17 cellular contexts compared by ENCODE assay signal in the genomic region with DNA sequence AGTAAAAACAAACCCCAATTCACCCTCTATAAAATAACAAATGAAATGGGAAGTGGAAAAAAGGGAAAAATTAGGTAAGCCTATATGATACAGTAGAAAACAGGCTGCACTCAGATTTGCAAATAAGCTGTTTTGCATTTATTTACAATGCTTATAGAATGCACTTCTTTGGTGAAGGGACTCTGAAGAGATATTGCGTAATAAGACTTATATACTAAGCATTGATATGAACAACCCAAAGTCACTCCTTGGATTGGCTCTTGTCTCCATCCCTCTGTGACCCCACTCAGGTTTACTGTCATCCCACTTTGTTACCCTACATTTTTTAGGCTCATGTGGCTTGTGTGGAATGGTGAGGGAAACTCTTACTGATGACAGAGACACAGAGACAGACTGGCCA. TPM values are rescaled to one million over a fixed set of nuclear protein-coding genes. Genes with fewer than 3 reads are reported as not detected.
DNase-seq lines count a peak whose midpoint lies in the region; ATAC-seq, FAIRE-seq and TF ChIP-seq lines count a peak whose summit lies in the region.
"Had no signal": no experiment of that assay in that cellular context is flagged by ENCODE, and none has a peak within 500 bp of the region (broad histone marks: within the 10 kb centered on the region; RNA-seq: fewer than 3 reads in every experiment).

No MANE protein-coding gene starts in this region.

- peak overlapping the region; percentile 64; the same call in 1 of the 2 replicates for H3K4ac ChIP-seq in IMR-90 (ENCODE audit: low read depth, low read length)

- no peak for TF ChIP-seq POLR2A in A549 (IDR thresholded peaks at IDR 0.05; ENCODE audit: low read length)
- no peak for TF ChIP-seq POLR2A in IMR-90 (IDR thresholded peaks at IDR 0.05; ENCODE audit: low read depth, low read length)
- TF ChIP-seq POLR2A in K562 (conservative IDR thresholded peaks at IDR 0.05): no peak

- H3K9me1 ChIP-seq in IMR-90 (ENCODE audit: insufficient read depth, low read length) (0 out of 2 replicates have a peak, but pooled peaks cover 3% of the 10 kb centered on the region), K562 (ENCODE audit: control insufficient read depth, insufficient read depth, low read length) (no peaks in the 10 kb centered on the region)

- ATAC-seq in A549 (no peak), IMR-90 (ENCODE audit: low read depth) (no peak), K562 (no peak)
- ATAC-seq: HCT116 had no signal

- WGBS in A549 (ENCODE audit: missing lambda C conversion rate): 92% methylated on average over 1 of the region's 1 CpG
- no CpG with 5 or more reads among the region's 1 CpG for whole genome bisulfite sequencing in IMR-90 (ENCODE audit: extremely low coverage in 2 of 2, insufficient read length in 1 of 2), 2 experiments
- WGBS in K562 (ENCODE audit: insufficient coverage, low coverage, missing lambda C conversion rate): 78% methylated on average over 1 of the region's 1 CpG

- no peak overlapping the region for H3K18ac ChIP-seq in IMR-90 (ENCODE audit: low read depth, low read length)

- BruUV-seq in IMR-90 (replicated peaks; lab: Mats Ljungman, UMichigan): no TSS peak
- no TSS peak for BruUV-seq in K562 (replicated peaks; lab: Mats Ljungman, UMichigan)

- CTCF ChIA-PET in A549 (lab: Yijun Ruan, JAX): no interaction called here
- CTCF ChIA-PET in IMR-90 (lab: Yijun Ruan, JAX): no interaction called here
- CTCF ChIA-PET in K562 (lab: Yijun Ruan, JAX; ENCODE audit: low intra/inter-chr PET ratio): no interaction called here

- H2AFZ ChIP-seq in IMR-90 (replicated peaks; ENCODE audit: low read length, poor library complexity) (peak overlapping the region; percentile 13), K562 (ENCODE audit: low read depth, low read length) (no peak overlapping the region)

- H3K4me1 ChIP-seq in A549 (peaks cover 14% of the 10 kb centered on the region; the same call in 2 of the 3 replicates), IMR-90 (ENCODE audit: control insufficient read depth, insufficient read depth, low read length) (peaks cover 8% of the 10 kb centered on the region; the same call in 1 of the 2 replicates), K562 (replicated peaks in 1 of 2; ENCODE audit: control insufficient read depth in 2 of 2, insufficient read depth in 2 of 2, low read length in 2 of 2) (peaks cover 5 to 31% of the 10 kb centered on the region in 2 experiments; a peak in 4 of 5 replicates)
- H3K4me1 ChIP-seq: BE2C had no signal

- H4K91ac ChIP-seq in IMR-90 (ENCODE audit: insufficient read depth, low read depth, low read length): peak overlapping the region; percentile 23; the same call in 1 of the 2 replicates

- TF ChIP-seq CTCF in A549 (IDR thresholded peaks at IDR 0.05) (no peak), IMR-90 (conservative IDR thresholded peaks at IDR 0.05; ENCODE audit: low read depth, low read length) (no peak), K562 (IDR thresholded peaks at IDR 0.05 in 2 of 3, conservative IDR thresholded peaks at IDR 0.05 in 1 of 3; ENCODE audit: insufficient read depth in 2 of 3, low read depth in 1 of 3, low read length in 3 of 3) (no peak)

- H2AK5ac ChIP-seq in IMR-90 (ENCODE audit: low read depth, low read length): peak overlapping the region; percentile 51; the same call in 1 of the 2 replicates

- TF ChIP-seq RAD21 in A549 (conservative IDR thresholded peaks at IDR 0.05 in 1 of 2, IDR thresholded peaks at IDR 0.05 in 1 of 2) (no peak), IMR-90 (IDR thresholded peaks at IDR 0.05; ENCODE audit: low read length) (no peak), K562 (CRISPR knock-in tag; conservative IDR thresholded peaks at IDR 0.05 in 1 of 2, IDR thresholded peaks at IDR 0.05 in 1 of 2) (no peak)

- H4K20me1 ChIP-seq in IMR-90 (ENCODE audit: insufficient read depth, low read length) (no peaks in the 10 kb centered on the region), K562 (replicated peaks; ENCODE audit: control insufficient read depth, insufficient read depth, low read length) (no peaks in the 10 kb centered on the region)

- H3K14ac ChIP-seq in IMR-90 (replicated peaks; ENCODE audit: low read depth, low read length): no peak overlapping the region

- H3K27me3 ChIP-seq in IMR-90 (ENCODE audit: control insufficient read depth, insufficient read depth, low read length) (peaks cover 4% of the 10 kb centered on the region), K562 (ENCODE audit: control insufficient read depth in 2 of 2, insufficient read depth in 2 of 2, low read length in 2 of 2) (no peaks in the 10 kb centered on the region)
- H3K27me3 ChIP-seq: BE2C had no signal

- no peak overlapping the region for H2BK5ac ChIP-seq in IMR-90 (ENCODE audit: low read depth, low read length, poor library complexity, severe bottlenecking)

- dilution Hi-C loops in IMR-90 (cut with HindIII; ENCODE audit: low sequenced_read_pairs, unreplicated experiment): no loop called here

- H3K36me3 ChIP-seq in IMR-90 (ENCODE audit: control insufficient read depth, insufficient read depth, low read length) (no peaks in the 10 kb centered on the region), K562 (ENCODE audit: control insufficient read depth, insufficient read depth, low read length) (no peaks in the 10 kb centered on the region)
- H3K36me3 ChIP-seq: BE2C had no signal

- H2BK20ac ChIP-seq in IMR-90 (ENCODE audit: low read depth, low read length): no peak overlapping the region

- POLR2A ChIA-PET in A549 (lab: Yijun Ruan, JAX): no interaction called here
- POLR2A ChIA-PET in IMR-90 (lab: Charles Lee; ENCODE audit: unreplicated experiment): interaction anchor here (0.6 kb wide), 1 partner anchor 57 kb away, joined by 3 read pairs; no protein-coding TSS in a partner anchor
- POLR2A ChIA-PET in K562 (lab: Yijun Ruan, JAX): interaction anchor here (0.5 to 0.6 kb wide), 2 partner anchors 28 to 308 kb away, joined by 3 read pairs; no protein-coding TSS in a partner anchor

- no peak overlapping the region for H3K27ac ChIP-seq in A549
- no peak overlapping the region for H3K27ac ChIP-seq in IMR-90 (ENCODE audit: insufficient read depth, low read length)
- H3K27ac ChIP-seq in K562 (ENCODE audit: extremely low read depth, low read depth, low read length): no peak overlapping the region
- H3K27ac ChIP-seq: C4-2B, HL-60, KMS-11 had no signal

- no peak overlapping the region for H3K56ac ChIP-seq in IMR-90 (ENCODE audit: extremely low read depth, insufficient read depth, low read length)

- FAIRE-seq in A549 (lab: Jason Lieb, UNC) (no peak), K562 (lab: Jason Lieb, UNC) (no peak)
- FAIRE-seq: A204.1, GM12891, H54 had no signal

- peak overlapping the region; percentile 20; the same call in 1 of the 2 replicates for H2BK120ac ChIP-seq in IMR-90 (ENCODE audit: low read depth, low read length)

- DNase-seq in A549 (ENCODE audit: low read depth in 1 of 2, low spot score in 1 of 2): no peak
- no peak for DNase-seq in IMR-90
- no peak for DNase-seq in K562 (ENCODE audit: extremely low read depth in 1 of 4, low spot score in 3 of 4)
- DNase-seq in GDM1 (lab: John Stamatoyannopoulos, UW): no peak
- DNase-seq in SIG-M5 treated with dmso at 0.1 percent for 504 hours (lab: John Stamatoyannopoulos, UW; ENCODE audit: unreplicated experiment): no peak
- DNase-seq: BE2C; CD4-positive, alpha-beta memory T cell; DMS79 had no signal

- no peak overlapping the region for H4K5ac ChIP-seq in IMR-90 (ENCODE audit: low read depth, low read length)

- H2AK9ac ChIP-seq in IMR-90 (replicated peaks; ENCODE audit: low read depth, low read length, poor library complexity): peak overlapping the region; percentile 33

- no peaks in the 10 kb centered on the region for H3K79me2 ChIP-seq in K562 (ENCODE audit: control insufficient read depth, insufficient read depth, low read length)

- no peak overlapping the region for H3K23ac ChIP-seq in IMR-90 (ENCODE audit: low read depth, low read length)

- H3K9me3 ChIP-seq in A549 (no peaks in the 10 kb centered on the region), IMR-90 (ENCODE audit: control insufficient read depth, insufficient read depth, low read length) (no peaks in the 10 kb centered on the region; the same call in 1 of the 2 replicates), K562 (replicated peaks; ENCODE audit: control insufficient read depth, insufficient read depth, low read depth, low read length) (peaks cover 11% of the 10 kb centered on the region)
- H3K9me3 ChIP-seq: BE2C had no signal

- intact Hi-C loops in IMR-90 (cut with micrococcal nuclease): loop anchor here (5.0 kb wide), 1 partner anchor 46 kb away; no protein-coding TSS in a partner anchor
- intact Hi-C loops in K562 (cut with micrococcal nuclease): no loop called here

- no peaks in the 10 kb centered on the region for H3K79me1 ChIP-seq in IMR-90 (ENCODE audit: low read depth in 1 of 2, low read length in 2 of 2)

- no peak overlapping the region for H3K4me2 ChIP-seq in A549
- H3K4me2 ChIP-seq in IMR-90 (ENCODE audit: low read depth, low read length): no peak overlapping the region
- no peak overlapping the region for H3K4me2 ChIP-seq in K562 (ENCODE audit: insufficient read depth, low read length)
- H3K4me2 ChIP-seq: KMS-11 had no signal

- peak overlapping the region in 1 of 2 experiments; percentile 28; a peak in 1 of 4 replicates for H4K8ac ChIP-seq in IMR-90 (ENCODE audit: low read depth in 2 of 2, low read length in 2 of 2)

- H3K9ac ChIP-seq in IMR-90 (ENCODE audit: low read depth, low read length) (no peak overlapping the region), K562 (ENCODE audit: insufficient read depth in 1 of 2, low read depth in 2 of 2, low read length in 2 of 2) (no peak overlapping the region)
- H3K9ac ChIP-seq: KMS-11 had no signal

- peak overlapping the region; percentile 38; the same call in 1 of the 3 replicates for H2BK15ac ChIP-seq in IMR-90 (ENCODE audit: low read depth, low read length)

- no peak overlapping the region for H3K4me3 ChIP-seq in A549
- no peak overlapping the region for H3K4me3 ChIP-seq in IMR-90 (ENCODE audit: insufficient read depth, low read depth, low read length)
- H3K4me3 ChIP-seq in K562: no peak overlapping the region

- in situ Hi-C loops in IMR-90 (cut with MboI; ENCODE audit: low sequenced_read_pairs) (no loop called here), K562 (cut with MboI) (no loop called here)

- TF ChIP-seq EP300 in A549 (IDR thresholded peaks at IDR 0.05) (no peak), K562 (IDR thresholded peaks at IDR 0.05; ENCODE audit: low read length) (no peak)

RNA-seq across cellular contexts. Expression of a gene that starts 10.9 kb away (rescaled TPM):
- polyA plus RNA-seq in A549 (2011; rRNA removed) (not detected in 2 replicates), A549 (2017; fragmentation: RNase III; extraction: RNeasy Plus Mini Kit Qiagen cat#74134 plus additional on column Dnase treatment) (not detected in 3 replicates), IMR-90 (2012; rRNA removed) (1.2 TPM in 2 replicates), K562 (2011; rRNA removed) (not detected in 2 replicates), K562 (2014; fragmentation: Illumina TruSeq; extraction: Trizol) (not detected in 2 replicates), K562 (2014; fragmentation: Nextera tagmentation; extraction: Ambion mirVana) (not detected), K562 (2014; rRNA removed) (not detected in 2 replicates)
- polyA plus RNA-seq in A549 (2012; cell fraction: cytosol; rRNA removed): not detected in 2 replicates
- polyA plus RNA-seq in A549 (2012; cell fraction: nucleus; rRNA removed): not detected in 2 replicates
- polyA minus RNA-seq in A549 (2011; rRNA and poly(A)+ RNA removed): not detected in 2 replicates
- total RNA-seq in IMR-90 (2012; rRNA removed) (0.28 and 0.36 TPM in 2 replicates), K562 (2014; rRNA removed) (not detected in 2 replicates), K562 (2014; rRNA removed; fragmentation: Illumina TruSeq; extraction: Trizol) (not detected in 2 replicates), K562 (2015; rRNA removed; fragmentation: Illumina TruSeq; extraction: Trizol) (not detected in 2 replicates), K562 (2021) (not detected in 2 replicates)
- 0.36 and 0.85 TPM in 2 replicates for polyA plus RNA-seq in IMR-90 (2012; cell fraction: cytosol; rRNA removed)
- 0.50 and 2.1 TPM in 2 replicates for polyA plus RNA-seq in IMR-90 (2012; cell fraction: nucleus; rRNA removed; ENCODE audit: low replicate concordance)
- total RNA-seq in K562 (2011; cell fraction: chromatin; rRNA removed; ENCODE audit: low replicate concordance): 0.16 TPM in 1 of 2 replicates, not detected in the other
- total RNA-seq in K562 (2011; cell fraction: nucleolus; rRNA removed): 0.17 TPM in 1 of 2 replicates, not detected in the other
- total RNA-seq in K562 (2011; cell fraction: nucleoplasm; rRNA removed): 0.15 and 0.23 TPM in 2 replicates
- polyA plus RNA-seq in K562 (2011; cell fraction: cytosol; rRNA removed): not detected in 2 replicates
- 0.15 TPM in 1 of 2 replicates, not detected in the other for polyA plus RNA-seq in K562 (2011; cell fraction: nucleus; rRNA removed)
- not detected in 2 replicates for polyA plus RNA-seq in K562 (2012)
- polyA minus RNA-seq in K562 (2011; rRNA and poly(A)+ RNA removed): not detected in 2 replicates
- polyA minus RNA-seq in K562 (2011; cell fraction: cytosol; rRNA and poly(A)+ RNA removed): not detected in 2 replicates
- polyA minus RNA-seq in K562 (2011; cell fraction: nucleus; rRNA and poly(A)+ RNA removed): under 0.01 and 0.11 TPM in 2 replicates
- total RNA-seq: CD4-positive, alpha-beta memory T cell had no signal
- polyA plus RNA-seq: CD4-positive, alpha-beta memory T cell had no signal

RNA-seq across cellular contexts. Expression of a gene that starts 17.9 kb away (rescaled TPM):
- polyA plus RNA-seq in A549 (2011; rRNA removed) (55.7 and 67.6 TPM in 2 replicates), A549 (2017; fragmentation: RNase III; extraction: RNeasy Plus Mini Kit Qiagen cat#74134 plus additional on column Dnase treatment) (39.8 to 44.1 TPM (median 43.0 TPM) in 3 replicates), IMR-90 (2012; rRNA removed) (97.4 and 102 TPM in 2 replicates), K562 (2011; rRNA removed) (17.5 and 22.3 TPM in 2 replicates), K562 (2014; fragmentation: Illumina TruSeq; extraction: Trizol) (8.9 and 9.5 TPM in 2 replicates), K562 (2014; fragmentation: Nextera tagmentation; extraction: Ambion mirVana) (10 to 100 TPM; 23.1 to 24.5 TPM), K562 (2014; rRNA removed) (8.9 and 9.4 TPM in 2 replicates)
- 29.1 and 30.9 TPM in 2 replicates for polyA plus RNA-seq in A549 (2012; cell fraction: cytosol; rRNA removed)
- polyA plus RNA-seq in A549 (2012; cell fraction: nucleus; rRNA removed): 13.2 and 19.5 TPM in 2 replicates
- 15.9 and 18.2 TPM in 2 replicates for polyA minus RNA-seq in A549 (2011; rRNA and poly(A)+ RNA removed)
- total RNA-seq in IMR-90 (2012; rRNA removed) (101 and 131 TPM in 2 replicates), K562 (2014; rRNA removed) (2.3 and 4.3 TPM in 2 replicates), K562 (2014; rRNA removed; fragmentation: Illumina TruSeq; extraction: Trizol) (5.5 and 7.2 TPM in 2 replicates), K562 (2015; rRNA removed; fragmentation: Illumina TruSeq; extraction: Trizol) (4.1 and 4.5 TPM in 2 replicates), K562 (2021) (3.9 and 5.7 TPM in 2 replicates)
- polyA plus RNA-seq in IMR-90 (2012; cell fraction: cytosol; rRNA removed): 69.1 and 108 TPM in 2 replicates
- 19.5 and 60.7 TPM in 2 replicates for polyA plus RNA-seq in IMR-90 (2012; cell fraction: nucleus; rRNA removed; ENCODE audit: low replicate concordance)
- 1.2 and 1.8 TPM in 2 replicates for total RNA-seq in K562 (2011; cell fraction: chromatin; rRNA removed; ENCODE audit: low replicate concordance)
- total RNA-seq in K562 (2011; cell fraction: nucleolus; rRNA removed): 1.1 and 2.7 TPM in 2 replicates
- 1.8 and 2.6 TPM in 2 replicates for total RNA-seq in K562 (2011; cell fraction: nucleoplasm; rRNA removed)
- polyA plus RNA-seq in K562 (2011; cell fraction: cytosol; rRNA removed): 10.2 and 17.2 TPM in 2 replicates
- polyA plus RNA-seq in K562 (2011; cell fraction: nucleus; rRNA removed): 5.5 and 10.1 TPM in 2 replicates
- polyA plus RNA-seq in K562 (2012): 10.9 and 11.4 TPM in 2 replicates
- polyA minus RNA-seq in K562 (2011; rRNA and poly(A)+ RNA removed): 8.5 and 12.1 TPM in 2 replicates
- 2.6 and 5.3 TPM in 2 replicates for polyA minus RNA-seq in K562 (2011; cell fraction: cytosol; rRNA and poly(A)+ RNA removed)
- polyA minus RNA-seq in K562 (2011; cell fraction: nucleus; rRNA and poly(A)+ RNA removed): 1.2 and 3.3 TPM in 2 replicates

RNA-seq across cellular contexts. Expression of a gene that starts 35.3 kb away (rescaled TPM):
- polyA plus RNA-seq in A549 (2011; rRNA removed): 0.22 TPM in 1 of 2 replicates, not detected in the other
- not detected in 2 replicates for polyA plus RNA-seq in A549 (2012; cell fraction: cytosol; rRNA removed)
- not detected in 2 replicates for polyA plus RNA-seq in A549 (2012; cell fraction: nucleus; rRNA removed)
- not detected in 3 replicates for polyA plus RNA-seq in A549 (2017; fragmentation: RNase III; extraction: RNeasy Plus Mini Kit Qiagen cat#74134 plus additional on column Dnase treatment)
- 0.49 TPM in 1 of 2 replicates, not detected in the other for polyA minus RNA-seq in A549 (2011; rRNA and poly(A)+ RNA removed)
- total RNA-seq in IMR-90 (2012; rRNA removed): not detected in 2 replicates
- polyA plus RNA-seq in IMR-90 (2012; rRNA removed): not detected in 2 replicates
- not detected in 2 replicates for polyA plus RNA-seq in IMR-90 (2012; cell fraction: cytosol; rRNA removed)
- 0.24 TPM in 1 of 2 replicates, not detected in the other for polyA plus RNA-seq in IMR-90 (2012; cell fraction: nucleus; rRNA removed; ENCODE audit: low replicate concordance)
- total RNA-seq in K562 (2011; cell fraction: chromatin; rRNA removed; ENCODE audit: low replicate concordance): 0.65 and 0.70 TPM in 2 replicates
- total RNA-seq in K562 (2011; cell fraction: nucleolus; rRNA removed): not detected in 2 replicates
- total RNA-seq in K562 (2011; cell fraction: nucleoplasm; rRNA removed): not detected in 2 replicates
- not detected in 2 replicates for total RNA-seq in K562 (2014; rRNA removed)
- not detected in 2 replicates for total RNA-seq in K562 (2014; rRNA removed; fragmentation: Illumina TruSeq; extraction: Trizol)
- total RNA-seq in K562 (2015; rRNA removed; fragmentation: Illumina TruSeq; extraction: Trizol): not detected in 2 replicates
- not detected in 2 replicates for total RNA-seq in K562 (2021)
- 0.14 TPM in 1 of 2 replicates, not detected in the other for polyA plus RNA-seq in K562 (2011; rRNA removed)
- polyA plus RNA-seq in K562 (2011; cell fraction: cytosol; rRNA removed): 0.21 and 0.29 TPM in 2 replicates
- polyA plus RNA-seq in K562 (2011; cell fraction: nucleus; rRNA removed): 0.59 and 1.3 TPM in 2 replicates
- 0.07 and 0.40 TPM in 2 replicates for polyA plus RNA-seq in K562 (2012)
- polyA plus RNA-seq in K562 (2014; fragmentation: Illumina TruSeq; extraction: Trizol): not detected in 2 replicates
- not detected for polyA plus RNA-seq in K562 (2014; fragmentation: Nextera tagmentation; extraction: Ambion mirVana)
- not detected in 2 replicates for polyA plus RNA-seq in K562 (2014; rRNA removed)
- 0.18 and 0.28 TPM in 2 replicates for polyA minus RNA-seq in K562 (2011; rRNA and poly(A)+ RNA removed)
- polyA minus RNA-seq in K562 (2011; cell fraction: cytosol; rRNA and poly(A)+ RNA removed): not detected in 2 replicates
- polyA minus RNA-seq in K562 (2011; cell fraction: nucleus; rRNA and poly(A)+ RNA removed): not detected in 2 replicates
- total RNA-seq: CD4-positive, alpha-beta memory T cell; G401 had no signal

RNA-seq across cellular contexts. Expression of a gene that starts 40.8 kb away (rescaled TPM):
- 5.1 and 7.4 TPM in 2 replicates for polyA plus RNA-seq in A549 (2011; rRNA removed)
- polyA plus RNA-seq in A549 (2012; cell fraction: cytosol; rRNA removed): 1.3 and 1.5 TPM in 2 replicates
- polyA plus RNA-seq in A549 (2012; cell fraction: nucleus; rRNA removed): 8.6 and 9.1 TPM in 2 replicates
- polyA plus RNA-seq in A549 (2017; fragmentation: RNase III; extraction: RNeasy Plus Mini Kit Qiagen cat#74134 plus additional on column Dnase treatment): 1.4 to 3.3 TPM (median 2.4 TPM) in 3 replicates
- 7.1 and 7.4 TPM in 2 replicates for polyA minus RNA-seq in A549 (2011; rRNA and poly(A)+ RNA removed)
- total RNA-seq in IMR-90 (2012; rRNA removed): not detected in 2 replicates
- not detected in 2 replicates for polyA plus RNA-seq in IMR-90 (2012; rRNA removed)
- polyA plus RNA-seq in IMR-90 (2012; cell fraction: cytosol; rRNA removed): 0.11 TPM in 1 of 2 replicates, not detected in the other
- not detected in 2 replicates for polyA plus RNA-seq in IMR-90 (2012; cell fraction: nucleus; rRNA removed; ENCODE audit: low replicate concordance)
- not detected in 2 replicates for total RNA-seq in K562 (2011; cell fraction: chromatin; rRNA removed; ENCODE audit: low replicate concordance)
- not detected in 2 replicates for total RNA-seq in K562 (2011; cell fraction: nucleolus; rRNA removed)
- not detected in 2 replicates for total RNA-seq in K562 (2011; cell fraction: nucleoplasm; rRNA removed)
- total RNA-seq in K562 (2014; rRNA removed): not detected in 2 replicates
- total RNA-seq in K562 (2014; rRNA removed; fragmentation: Illumina TruSeq; extraction: Trizol): 0.15 TPM in 1 of 2 replicates, not detected in the other
- total RNA-seq in K562 (2015; rRNA removed; fragmentation: Illumina TruSeq; extraction: Trizol): not detected in 2 replicates
- total RNA-seq in K562 (2021): 0.42 and 0.51 TPM in 2 replicates
- 0.13 and 0.14 TPM in 2 replicates for polyA plus RNA-seq in K562 (2011; rRNA removed)
- polyA plus RNA-seq in K562 (2011; cell fraction: cytosol; rRNA removed): 0.07 and 0.16 TPM in 2 replicates
- 0.81 and 1.8 TPM in 2 replicates for polyA plus RNA-seq in K562 (2011; cell fraction: nucleus; rRNA removed)
- polyA plus RNA-seq in K562 (2012): 0.07 and 0.14 TPM in 2 replicates
- 0.09 and 0.61 TPM in 2 replicates for polyA plus RNA-seq in K562 (2014; fragmentation: Illumina TruSeq; extraction: Trizol)
- polyA plus RNA-seq in K562 (2014; fragmentation: Nextera tagmentation; extraction: Ambion mirVana): not detected
- polyA plus RNA-seq in K562 (2014; rRNA removed): 0.04 TPM in 1 of 2 replicates, not detected in the other
- not detected in 2 replicates for polyA minus RNA-seq in K562 (2011; rRNA and poly(A)+ RNA removed)
- not detected in 2 replicates for polyA minus RNA-seq in K562 (2011; cell fraction: cytosol; rRNA and poly(A)+ RNA removed)
- polyA minus RNA-seq in K562 (2011; cell fraction: nucleus; rRNA and poly(A)+ RNA removed): not detected in 2 replicates
- total RNA-seq: CD4-positive, alpha-beta memory T cell; G401 had no signal
- polyA plus RNA-seq: AG04450; CD4-positive, alpha-beta memory T cell had no signal

RNA-seq across cellular contexts. Expression of a gene that starts 55.1 kb away (rescaled TPM):
- polyA plus RNA-seq in A549 (2011; rRNA removed) (4.8 and 6.0 TPM in 2 replicates), A549 (2017; fragmentation: RNase III; extraction: RNeasy Plus Mini Kit Qiagen cat#74134 plus additional on column Dnase treatment) (5.3 to 7.2 TPM (median 6.5 TPM) in 3 replicates), IMR-90 (2012; rRNA removed) (85.5 and 93.9 TPM in 2 replicates), K562 (2011; rRNA removed) (5.4 and 11.9 TPM in 2 replicates), K562 (2014; fragmentation: Illumina TruSeq; extraction: Trizol) (8.6 and 10.9 TPM in 2 replicates), K562 (2014; fragmentation: Nextera tagmentation; extraction: Ambion mirVana) (10 to 100 TPM; 12.4 to 15.1 TPM), K562 (2014; rRNA removed) (7.6 and 7.7 TPM in 2 replicates)
- polyA plus RNA-seq in A549 (2012; cell fraction: cytosol; rRNA removed): 5.0 and 6.5 TPM in 2 replicates
- 20.1 and 25.5 TPM in 2 replicates for polyA plus RNA-seq in A549 (2012; cell fraction: nucleus; rRNA removed)
- polyA minus RNA-seq in A549 (2011; rRNA and poly(A)+ RNA removed): 3.4 and 4.5 TPM in 2 replicates
- total RNA-seq in IMR-90 (2012; rRNA removed) (6.9 and 10.2 TPM in 2 replicates), K562 (2014; rRNA removed) (1.6 TPM in 2 replicates), K562 (2014; rRNA removed; fragmentation: Illumina TruSeq; extraction: Trizol) (2.5 and 2.6 TPM in 2 replicates), K562 (2015; rRNA removed; fragmentation: Illumina TruSeq; extraction: Trizol) (4.2 TPM in 2 replicates), K562 (2021) (6.4 and 6.8 TPM in 2 replicates)
- 35.3 and 55.1 TPM in 2 replicates for polyA plus RNA-seq in IMR-90 (2012; cell fraction: cytosol; rRNA removed)
- polyA plus RNA-seq in IMR-90 (2012; cell fraction: nucleus; rRNA removed; ENCODE audit: low replicate concordance): 360 and 610 TPM in 2 replicates
- total RNA-seq in K562 (2011; cell fraction: chromatin; rRNA removed; ENCODE audit: low replicate concordance): 18.6 and 26.2 TPM in 2 replicates
- 12.3 and 13.0 TPM in 2 replicates for total RNA-seq in K562 (2011; cell fraction: nucleolus; rRNA removed)
- total RNA-seq in K562 (2011; cell fraction: nucleoplasm; rRNA removed): 16.2 and 17.0 TPM in 2 replicates
- polyA plus RNA-seq in K562 (2011; cell fraction: cytosol; rRNA removed): 7.2 and 11.1 TPM in 2 replicates
- 53.6 and 78.5 TPM in 2 replicates for polyA plus RNA-seq in K562 (2011; cell fraction: nucleus; rRNA removed)
- polyA plus RNA-seq in K562 (2012): 12.4 and 26.5 TPM in 2 replicates
- polyA minus RNA-seq in K562 (2011; rRNA and poly(A)+ RNA removed): 4.1 and 4.3 TPM in 2 replicates
- 0.95 and 2.5 TPM in 2 replicates for polyA minus RNA-seq in K562 (2011; cell fraction: cytosol; rRNA and poly(A)+ RNA removed)
- polyA minus RNA-seq in K562 (2011; cell fraction: nucleus; rRNA and poly(A)+ RNA removed): 5.1 and 10.0 TPM in 2 replicates
